In genomic region chr1:67601955-67602354, GRCh38 we compare ENCODE assay signal across 26 cellular contexts.
"Had no signal": no experiment of that assay in that cellular context is flagged by ENCODE, and none has a peak within 500 bp of the region (broad histone marks: within the 10 kb centered on the region; RNA-seq: fewer than 3 reads in every experiment).

No MANE protein-coding gene starts in this region.

- H3K27me3 ChIP-seq: adrenal gland, ascending aorta, brain microvascular endothelial cell, dorsolateral prefrontal cortex, gastrocnemius medialis, left lung, neural progenitor cell, upper lobe of left lung had no signal

- H3K4me1 ChIP-seq: adrenal gland, ascending aorta, left lung, upper lobe of left lung had no signal

- H3K4me2 ChIP-seq: neural progenitor cell had no signal

- H3K27ac ChIP-seq: adrenal gland, ascending aorta, brain microvascular endothelial cell, dorsolateral prefrontal cortex, gastrocnemius medialis, left lung, neural progenitor cell, thoracic aorta, upper lobe of left lung had no signal

- FAIRE-seq: colon, endothelial cell of umbilical vein had no signal

- H3K4me3 ChIP-seq: adrenal gland, ascending aorta, dorsolateral prefrontal cortex, gastrocnemius medialis, left lung, lung, neural progenitor cell, thoracic aorta, upper lobe of left lung had no signal

- H2AFZ ChIP-seq: neural progenitor cell had no signal

- H3K9me3 ChIP-seq: adrenal gland, ascending aorta, gastrocnemius medialis, left lung, thoracic aorta, upper lobe of left lung had no signal

- H3K36me3 ChIP-seq: adrenal gland, ascending aorta, brain microvascular endothelial cell, gastrocnemius medialis, left lung, neural progenitor cell, thoracic aorta, upper lobe of left lung had no signal

- ATAC-seq: activated naive CD4-positive, alpha-beta T cell treated with anti-CD3 and anti-CD28 coated beads, Interleukin-2, amount 50 U/mL, for 72 hours; activated T-helper 17 cell treated with anti-CD3 and anti-CD28 coated beads, Interleukin-2, amount 50 U/mL, for 72 hours; effector memory CD8-positive, alpha-beta T cell; esophagus mucosa; gastrocnemius medialis; left lung; naive thymus-derived CD8-positive, alpha-beta T cell had no signal

- H3K9ac ChIP-seq: neural progenitor cell had no signal

- DNase-seq: activated CD4-positive, alpha-beta T cell treated with anti-CD3 and anti-CD28 coated beads, Interleukin-2, amount 50 U/mL, for 4 hours; activated CD8-positive, alpha-beta memory T cell treated with anti-CD3 and anti-CD28 coated beads for 24 hours; activated CD8-positive, alpha-beta memory T cell treated with anti-CD3 and anti-CD28 coated beads, Interleukin-2, amount 50 U/mL, for 4 hours; activated T-cell treated with anti-CD3 and anti-CD28 coated beads, Interleukin-2, amount 50 U/mL, for 24 hours; adrenal gland; brain microvascular endothelial cell; central memory CD4-positive, alpha-beta T cell; dorsolateral prefrontal cortex; effector memory CD8-positive, alpha-beta T cell; gastrocnemius medialis; hippocampal formation; kidney glomerular epithelial cell; left lung; naive thymus-derived CD8-positive, alpha-beta T cell; stimulated activated CD4-positive, alpha-beta T cell treated with anti-CD3 and anti-CD28 coated beads, Interleukin-4, amount 100 ng/mL, for 1 hour; stimulated activated naive CD4-positive, alpha-beta T cell treated with Interleukin-2 at 50 U/mL for 16 hours; upper lobe of left lung had no signal
